14 cellular contexts compared by ENCODE assay signal in genomic region chr5:157559301-157559700, GRCh38. TPM values are rescaled to one million over a fixed set of nuclear protein-coding genes. Genes with fewer than 3 reads are reported as not detected.
DNase-seq lines count a peak whose midpoint lies in the region; ATAC-seq lines count a peak whose summit lies in the region.
"Had no signal": no experiment of that assay in that cellular context is flagged by ENCODE, and none has a peak within 500 bp of the region (broad histone marks: within the 10 kb centered on the region; RNA-seq: fewer than 3 reads in every experiment).

No MANE protein-coding gene starts in this region.

- no peak overlapping the region for H2BK5ac ChIP-seq in neuronal stem cell (ENCODE audit: low read length)

- no peak overlapping the region for H2AFZ ChIP-seq in neuronal stem cell (ENCODE audit: low read length)

- H3K4ac ChIP-seq in neuronal stem cell (ENCODE audit: low read length): no peak overlapping the region

- no peak overlapping the region for H4K8ac ChIP-seq in neuronal stem cell (ENCODE audit: low read depth, low read length)

- H3K27me3 ChIP-seq in neuronal stem cell (ENCODE audit: control insufficient read depth in 3 of 3, insufficient read depth in 3 of 3, low read depth in 1 of 3, low read length in 3 of 3): no peaks in the 10 kb centered on the region

- H2BK12ac ChIP-seq in neuronal stem cell (ENCODE audit: low read length): no peak overlapping the region

- peaks cover 92% of the 10 kb centered on the region for H3K36me3 ChIP-seq in mesodermal cell (ENCODE audit: control insufficient read depth, insufficient read depth, low read length)
- H3K36me3 ChIP-seq in neuronal stem cell (replicated peaks in 1 of 2; ENCODE audit: control insufficient read depth in 2 of 2, insufficient read depth in 2 of 2, low read length in 2 of 2): no peaks in the 10 kb centered on the region

- no peak overlapping the region for H3K4me2 ChIP-seq in neuronal stem cell (ENCODE audit: insufficient read depth, low read length, poor library complexity, severe bottlenecking)

- H3K27ac ChIP-seq in mesodermal cell (ENCODE audit: low read depth, low read length, severe bottlenecking) (peak overlapping the region; percentile 49), neuronal stem cell (replicated peaks; ENCODE audit: low read length) (no peak overlapping the region)

- DNase-seq in AG20443 (ENCODE audit: low spot score) (peak; percentile 46), HT-29 (ENCODE audit: low spot score) (peak; percentile 32), cerebellum (ENCODE audit: low spot score) (peak; percentile 64), neuronal stem cell (ENCODE audit: low spot score) (no peak), hepatic stellate cell (ENCODE audit: low spot score) (no peak)
- DNase-seq: DND-41; left cardiac atrium; NCI-H2081; stimulated activated naive CD4-positive, alpha-beta T cell had no signal

- WGBS in mesodermal cell (ENCODE audit: insufficient coverage in 2 of 2), 2 experiments: 93 to 95% methylated on average over 2 of the region's 2 CpGs
- no CpG with 5 or more reads among the region's 2 CpGs for whole genome bisulfite sequencing in neuronal stem cell (ENCODE audit: extremely low coverage in 2 of 2, insufficient read length in 2 of 2, insufficient replicate concordance in 1 of 2), 2 donors

- H3K9ac ChIP-seq in neuronal stem cell (ENCODE audit: low read depth, low read length, poor library complexity): no peak overlapping the region

- no peak overlapping the region for H4K91ac ChIP-seq in neuronal stem cell (ENCODE audit: low read depth, low read length, poor library complexity)

- H3K4me1 ChIP-seq in mesodermal cell (ENCODE audit: control insufficient read depth, insufficient read depth, low read length, poor library complexity, severe bottlenecking): peaks cover 41% of the 10 kb centered on the region
- H3K4me1 ChIP-seq in neuronal stem cell (ENCODE audit: control insufficient read depth in 2 of 2, insufficient read depth in 1 of 2, low read depth in 1 of 2, low read length in 2 of 2): peaks cover 6 to 23% of the 10 kb centered on the region in 2 donors

- H2AK5ac ChIP-seq in neuronal stem cell (ENCODE audit: low read depth, low read length): no peak overlapping the region

- no peak overlapping the region for H2BK15ac ChIP-seq in neuronal stem cell (ENCODE audit: low read length)

- H3K9me3 ChIP-seq in mesodermal cell (ENCODE audit: control insufficient read depth, low read length) (no peaks in the 10 kb centered on the region), neuronal stem cell (replicated peaks in 1 of 2; ENCODE audit: control insufficient read depth in 2 of 2, insufficient read depth in 1 of 2, low read depth in 1 of 2, low read length in 2 of 2) (no peaks in the 10 kb centered on the region)

- H2BK120ac ChIP-seq in neuronal stem cell (ENCODE audit: low read depth, low read length): no peak overlapping the region

- ATAC-seq in HG02588 (IDR thresholded peaks at IDR 0.05; ENCODE audit: unreplicated experiment): no peak
- no peak for ATAC-seq in GM21381 (IDR thresholded peaks at IDR 0.05; ENCODE audit: unreplicated experiment)
- ATAC-seq: sciatic nerve had no signal

- H3K23ac ChIP-seq in neuronal stem cell (ENCODE audit: low read depth, low read length, poor library complexity): no peak overlapping the region

- H3K18ac ChIP-seq in neuronal stem cell (ENCODE audit: low read length): no peak overlapping the region

- no peak overlapping the region for H3K4me3 ChIP-seq in mesodermal cell (ENCODE audit: extremely low read depth, insufficient read depth, low read length, poor library complexity, severe bottlenecking)
- H3K4me3 ChIP-seq in neuronal stem cell (ENCODE audit: low read length in 2 of 2): no peak overlapping the region
- H3K4me3 ChIP-seq: coronary artery had no signal

- peaks cover 1% of the 10 kb centered on the region for H3K79me1 ChIP-seq in neuronal stem cell (ENCODE audit: low read depth, low read length)

- no peak overlapping the region for H3K14ac ChIP-seq in neuronal stem cell (ENCODE audit: low read length)

RNA-seq across cellular contexts. Expression of gene ADAM19, which starts 16.3 kb away (rescaled TPM):
- 9.3 and 11.2 TPM in 2 replicates for total RNA-seq in HT-29 (2014; rRNA removed; shearing (Covaris generic))
- total RNA-seq in cerebellum: 11.8 TPM
- polyA plus RNA-seq in mesodermal cell (2013, experiment 1 of 2): 122 TPM
- 104 TPM for polyA plus RNA-seq in mesodermal cell (2013, experiment 2 of 2)
- 13.3 TPM for polyA plus RNA-seq in neuronal stem cell (2013, experiment 1 of 2)
- 13.9 TPM for polyA plus RNA-seq in neuronal stem cell (2013, experiment 2 of 2)

Comparison
In these comparisons a context has a peak if more than half of its experiments do, and no peak if none do; other contexts are left out.
1. DNase-seq: peak in AG20443 (single experiment), HT-29 (single experiment) and cerebellum (single experiment); none in neuronal stem cell (single experiment) and hepatic stellate cell (single experiment).